Comparison of ENCODE assay signal across 8 cellular contexts in genomic region chr10:79331709-79332108, GRCh38. TPM values are rescaled to one million over a fixed set of nuclear protein-coding genes. Genes with fewer than 3 reads are reported as not detected.
DNase-seq lines count a peak whose midpoint lies in the region; ATAC-seq lines count a peak whose summit lies in the region.

No MANE protein-coding gene starts in this region.

- no peaks in the 10 kb centered on the region for H3K9me3 ChIP-seq in SJCRH30 (replicated peaks)

- peak; percentile 81 for ATAC-seq in HG03342 (IDR thresholded peaks at IDR 0.05; ENCODE audit: unreplicated experiment)

- peaks cover 7% of the 10 kb centered on the region for H3K4me1 ChIP-seq in SJCRH30

- H3K27me3 ChIP-seq in SJCRH30: no peaks in the 10 kb centered on the region

- H3K36me3 ChIP-seq in SJCRH30: no peaks in the 10 kb centered on the region

- H3K4me3 ChIP-seq in SJCRH30: no peak overlapping the region

- H3K27ac ChIP-seq in SJCRH30: no peak overlapping the region

- DNase-seq in activated gamma-delta T cell treated with Interleukin-2 at 50 U/mL for 16 hours: peak; percentile 26
- DNase-seq in activated gamma-delta T cell (lab: John Stamatoyannopoulos, UW): no peak
- peak; percentile 65 for DNase-seq in activated CD4-positive, CD25-positive, alpha-beta regulatory T cell treated with anti-CD3 and anti-CD28 coated beads, Interleukin-2, amount 50 U/mL, for 16 hours (ENCODE audit: low read depth, low spot score)
- peak; percentile 53 for DNase-seq in effector CD4-positive, alpha-beta T cell
- DNase-seq in stimulated activated CD4-positive, alpha-beta T cell treated with anti-CD3 and anti-CD28 coated beads, Interleukin-15, amount 100 ng/mL, for 48 hours (ENCODE audit: low read depth in 2 of 2): peak; percentile 79 to 81
- DNase-seq in SJCRH30: no peak
- DNase-seq in midbrain (lab: John Stamatoyannopoulos, UW): no peak

RNA-seq across cellular contexts. Expression of gene PPIF, which starts 15.6 kb away (rescaled TPM):
- 98.8 and 103 TPM in 2 replicates for total RNA-seq in SJCRH30 (2014; rRNA removed; shearing (Covaris generic))

Comparison
In these comparisons a context has a peak if more than half of its experiments do, and no peak if none do; other contexts are left out.
1. DNase-seq: peak in activated gamma-delta T cell treated with Interleukin-2 at 50 U/mL for 16 hours (single experiment), activated CD4-positive, CD25-positive, alpha-beta regulatory T cell treated with anti-CD3 and anti-CD28 coated beads, Interleukin-2, amount 50 U/mL, for 16 hours (single experiment), effector CD4-positive, alpha-beta T cell (single experiment) and stimulated activated CD4-positive, alpha-beta T cell treated with anti-CD3 and anti-CD28 coated beads, Interleukin-15, amount 100 ng/mL, for 48 hours (2 of 2); none in activated gamma-delta T cell (single experiment), SJCRH30 (0 of 2) and midbrain (single experiment).